25 cellular contexts compared by ENCODE assay signal in genomic region chr12:108115746-108116125, GRCh38. TPM values are rescaled to one million over a fixed set of nuclear protein-coding genes. Genes with fewer than 3 reads are reported as not detected.
"Had no signal": no experiment of that assay in that cellular context is flagged by ENCODE, and none has a peak within 500 bp of the region (broad histone marks: within the 10 kb centered on the region; RNA-seq: fewer than 3 reads in every experiment).

No MANE protein-coding gene starts in this region.

- FAIRE-seq: kidney, urothelium cell line had no signal

- H3K36me3 ChIP-seq: cardiac muscle cell, heart right ventricle, right atrium auricular region, suprapubic skin, transverse colon had no signal

- H3K9me3 ChIP-seq: heart right ventricle, right atrium auricular region, suprapubic skin, transverse colon had no signal

- H3K27ac ChIP-seq: cardiac muscle cell, epithelial cell of prostate, heart right ventricle, right atrium auricular region, suprapubic skin had no signal

- H3K4me3 ChIP-seq: cardiac muscle cell, heart right ventricle, lung, right atrium auricular region, suprapubic skin, transverse colon had no signal

- DNase-seq: activated CD4-positive, alpha-beta T cell treated with anti-CD3 and anti-CD28 coated beads, Interleukin-2, amount 10 ng/mL, durations not matched to agents 7 days and 5 days; activated CD4-positive, CD25-positive, alpha-beta regulatory T cell treated with anti-CD3 and anti-CD28 coated beads, Interleukin-2, amount 50 U/mL, for 72 hours; activated CD8-positive, alpha-beta memory T cell treated with anti-CD3 and anti-CD28 coated beads, Interleukin-2, amount 10 ng/mL, durations not matched to agents 7 days and 5 days; activated CD8-positive, alpha-beta T cell treated with anti-CD3 and anti-CD28 coated beads for 36 hours; activated gamma-delta T cell; activated naive CD4-positive, alpha-beta T cell treated with anti-CD3 and anti-CD28 coated beads, Interleukin-2, amount 50 U/mL, for 16 hours; activated naive CD8-positive, alpha-beta T cell treated with anti-CD3 and anti-CD28 coated beads, Interleukin-2, amount 50 U/mL, for 24 hours; activated T-cell treated with anti-CD3 and anti-CD28 coated beads for 4 hours; heart right ventricle; kidney; natural killer cell; stimulated activated CD4-positive, alpha-beta T cell treated with anti-CD3 and anti-CD28 coated beads, Interleukin-12 subunit alpha, Interleukin-12 subunit beta, amount 100 ng/mL, for 4 hours; stimulated activated CD4-positive, alpha-beta T cell treated with anti-CD3 and anti-CD28 coated beads, Interleukin-4, amount 100 ng/mL, for 4 hours; stimulated activated naive CD8-positive, alpha-beta T cell treated with anti-CD3 and anti-CD28 coated beads, Interleukin-15, amount 100 ng/mL, for 72 hours; transverse colon had no signal

- H3K4me1 ChIP-seq: right atrium auricular region had no signal

- H3K27me3 ChIP-seq: cardiac muscle cell, right atrium auricular region, suprapubic skin, transverse colon had no signal

RNA-seq across cellular contexts. Expression of gene WSCD2, which starts 13.4 kb away (rescaled TPM):
- total RNA-seq: activated CD4-positive, alpha-beta T cell treated with anti-CD3 and anti-CD28 coated beads, Interleukin-2, amount 10 ng/mL, durations not matched to agents 7 days and 5 days; activated CD8-positive, alpha-beta memory T cell treated with anti-CD3 and anti-CD28 coated beads, Interleukin-2, amount 10 ng/mL, durations not matched to agents 7 days and 5 days; activated CD8-positive, alpha-beta T cell treated with anti-CD3 and anti-CD28 coated beads for 36 hours; activated T-helper 1 cell treated with anti-CD3 and anti-CD28 coated beads, Interleukin-12 subunit alpha, Interleukin-12 subunit beta, Interleukin-2, Interleukin-4 antibody, amounts not matched to agents 30 ng/mL and 10 ng/mL and 1 ng/mL, durations not matched to agents 14 hours and 24 hours and 36 hours; fibroblast of villous mesenchyme; left lobe of liver; progenitor cell of endocrine pancreas had no signal
